In genomic region chr16:67541391-67542263, GRCh38 we compare ENCODE assay signal across 11 cellular contexts. TPM values are rescaled to one million over a fixed set of nuclear protein-coding genes. Genes with fewer than 3 reads are reported as not detected.
A peak's percentile ranks its signal among the peaks of the same experiment; 100 is the strongest.
DNase-seq lines count a peak whose midpoint lies in the region; ATAC-seq, FAIRE-seq and TF ChIP-seq lines count a peak whose summit lies in the region.
"Had no signal": no experiment of that assay in that cellular context is flagged by ENCODE, and none has a peak within 500 bp of the region (broad histone marks: within the 10 kb centered on the region; RNA-seq: fewer than 3 reads in every experiment).

No MANE protein-coding gene starts in this region.

- H4K20me1 ChIP-seq in BLaER1 treated with 17β-estradiol and CSF1 and Interleukin-3, amounts not matched to agents 10 nM and 100 nM, result peaks cover 45 to 100% (median 91%) of the 10 kb centered on the region in 11 experiments
- peaks cover 75% of the 10 kb centered on the region for H4K20me1 ChIP-seq in IMR-90 (ENCODE audit: insufficient read depth, low read length)
- H4K20me1 ChIP-seq in astrocyte (ENCODE audit: insufficient read depth, low read length), result peaks cover 97% of the 10 kb centered on the region

- TF ChIP-seq POLR2A in IMR-90 (IDR thresholded peaks at IDR 0.05; ENCODE audit: low read depth, low read length), result no peak

- WGBS in IMR-90 (ENCODE audit: extremely low coverage in 2 of 2, insufficient read length in 1 of 2), 2 experiments, result 80% methylated on average over 1 of the region's 14 CpGs; no CpG with 5 or more reads in 1 of the 2 experiments

- BruUV-seq in IMR-90 (replicated peaks; lab: Mats Ljungman, UMichigan), result TSS peak; percentile 56

- CTCF ChIA-PET in IMR-90 (lab: Yijun Ruan, JAX), result interaction anchor here (1.0 kb wide), 1 partner anchor 20 kb away, joined by 3 read pairs; no protein-coding TSS in a partner anchor
- CTCF ChIA-PET in activated CD4-positive, alpha-beta memory T cell treated with anti-CD3 and anti-CD28 coated beads for 36 hours (lab: Charles Lee), result interaction anchor here (0.6 to 2.2 kb wide), 4 partner anchors 20 to 127 kb away, joined by 3 to 12 read pairs (median 4); partner anchors contain the start of gene ATP6V0D1

- no peak for ATAC-seq in IMR-90 (ENCODE audit: low read depth)
- no peak for ATAC-seq in lower lobe of right lung
- no peak for ATAC-seq in HG03439 (IDR thresholded peaks at IDR 0.05; ENCODE audit: unreplicated experiment)
- ATAC-seq in HG03460 (IDR thresholded peaks at IDR 0.05; ENCODE audit: unreplicated experiment), result no peak

- POLR2A ChIA-PET in IMR-90 (lab: Charles Lee; ENCODE audit: unreplicated experiment), result no interaction called here
- POLR2A ChIA-PET in activated CD4-positive, alpha-beta memory T cell treated with anti-CD3 and anti-CD28 coated beads for 36 hours (lab: Charles Lee), result interaction anchor here (0.6 kb wide), 1 partner anchor 60 kb away, joined by 3 read pairs; no protein-coding TSS in a partner anchor

- H3K9me3 Mint-ChIP-seq in astrocyte (ENCODE audit: unreplicated experiment), result peaks cover 1% of the 10 kb centered on the region
- H3K9me3 Mint-ChIP-seq in activated CD4-positive, alpha-beta memory T cell treated with anti-CD3 and anti-CD28 coated beads for 36 hours, result no peaks in the 10 kb centered on the region
- H3K9me3 Mint-ChIP-seq: activated naive CD8-positive, alpha-beta T cell treated with anti-CD3 and anti-CD28 coated beads, Interleukin-2, amount 50 U/mL, for 24 hours had no signal

- H2BK20ac ChIP-seq in IMR-90 (ENCODE audit: low read depth, low read length), result no peak overlapping the region

- no peak overlapping the region for H3K14ac ChIP-seq in IMR-90 (replicated peaks; ENCODE audit: low read depth, low read length)

- H2AFZ ChIP-seq in IMR-90 (replicated peaks; ENCODE audit: low read length, poor library complexity), result peak overlapping the region; percentile 46
- no peak overlapping the region for H2AFZ ChIP-seq in astrocyte (ENCODE audit: low read depth, low read length)

- no peak overlapping the region for H3K4ac ChIP-seq in IMR-90 (ENCODE audit: low read depth, low read length)

- no peak overlapping the region for H2BK5ac ChIP-seq in IMR-90 (ENCODE audit: low read depth, low read length, poor library complexity, severe bottlenecking)

- H3K9me1 ChIP-seq in IMR-90 (ENCODE audit: insufficient read depth, low read length), result peaks cover 19% of the 10 kb centered on the region

- H2BK15ac ChIP-seq in IMR-90 (ENCODE audit: low read depth, low read length), result no peak overlapping the region

- no peak overlapping the region for H3K18ac ChIP-seq in IMR-90 (ENCODE audit: low read depth, low read length)

- H4K5ac ChIP-seq in IMR-90 (ENCODE audit: low read depth, low read length), result no peak overlapping the region

- H2BK120ac ChIP-seq in IMR-90 (ENCODE audit: low read depth, low read length), result no peak overlapping the region

- no peak overlapping the region for H3K56ac ChIP-seq in IMR-90 (ENCODE audit: extremely low read depth, insufficient read depth, low read length)

- no peaks in the 10 kb centered on the region for H3K9me3 ChIP-seq in BLaER1 treated with 17β-estradiol and CSF1 and Interleukin-3, amounts not matched to agents 10 nM and 100 nM (replicated peaks in 1 of 11)
- H3K9me3 ChIP-seq in IMR-90 (ENCODE audit: control insufficient read depth, insufficient read depth, low read length) (no peaks in the 10 kb centered on the region), astrocyte (ENCODE audit: insufficient read depth, low read depth, low read length) (no peaks in the 10 kb centered on the region), lower lobe of right lung (no peaks in the 10 kb centered on the region)

- no peak for TF ChIP-seq CTCF in IMR-90 (conservative IDR thresholded peaks at IDR 0.05; ENCODE audit: low read depth, low read length)
- TF ChIP-seq CTCF in astrocyte (IDR thresholded peaks at IDR 0.05; ENCODE audit: insufficient read depth, low read depth, low read length), result no peak
- TF ChIP-seq CTCF in lower lobe of right lung (IDR thresholded peaks at IDR 0.05), result no peak

- H3K79me2 ChIP-seq in astrocyte (ENCODE audit: insufficient read depth, low read length), result peaks cover 46% of the 10 kb centered on the region

- dilution Hi-C loops in IMR-90 (cut with HindIII; ENCODE audit: low sequenced_read_pairs, unreplicated experiment), result no loop called here

- peak overlapping the region; percentile 38 to 97 (median 52) for H3K4me2 ChIP-seq in BLaER1 treated with 17β-estradiol and CSF1 and Interleukin-3, amounts not matched to agents 10 nM and 100 nM
- H3K4me2 ChIP-seq in IMR-90 (ENCODE audit: low read depth, low read length) (no peak overlapping the region), astrocyte (ENCODE audit: low read length) (no peak overlapping the region)

- H3K79me1 ChIP-seq in IMR-90 (ENCODE audit: low read depth in 1 of 2, low read length in 2 of 2), result peaks cover 17 to 67% of the 10 kb centered on the region in 2 experiments; a peak in 3 of 4 replicates

- no peak for FAIRE-seq in astrocyte (lab: Jason Lieb, UNC)

- in situ Hi-C loops in IMR-90 (cut with MboI; ENCODE audit: low sequenced_read_pairs), result loop anchor here (25.0 kb wide), 1 partner anchor 396 kb away; the partner anchor contains the start of genes CTRL, LCAT and PSMB10

- no peaks in the 10 kb centered on the region for H3K27me3 Mint-ChIP-seq in astrocyte (ENCODE audit: low read depth, unreplicated experiment)
- H3K27me3 Mint-ChIP-seq in activated CD4-positive, alpha-beta memory T cell treated with anti-CD3 and anti-CD28 coated beads for 36 hours, result no peaks in the 10 kb centered on the region

- H2AK5ac ChIP-seq in IMR-90 (ENCODE audit: low read depth, low read length), result no peak overlapping the region

- peaks cover 86 to 96% (median 93%) of the 10 kb centered on the region in 10 experiments for H3K4me1 ChIP-seq in BLaER1 treated with 17β-estradiol and CSF1 and Interleukin-3, amounts not matched to agents 10 nM and 100 nM
- peaks cover 12% of the 10 kb centered on the region for H3K4me1 ChIP-seq in IMR-90 (ENCODE audit: control insufficient read depth, insufficient read depth, low read length)
- H3K4me1 ChIP-seq in astrocyte (ENCODE audit: insufficient read depth, low read length), result peaks cover 32% of the 10 kb centered on the region
- H3K4me1 ChIP-seq in lower lobe of right lung, result peaks cover 88% of the 10 kb centered on the region

- H3K27ac ChIP-seq in BLaER1 treated with 17β-estradiol and CSF1 and Interleukin-3, amounts not matched to agents 10 nM and 100 nM, result peak overlapping the region in 5 of 11 experiments; percentile 1 to 33 (median 10); a peak in 1 of 22 replicates
- no peak overlapping the region for H3K27ac ChIP-seq in IMR-90 (ENCODE audit: insufficient read depth, low read length)
- H3K27ac ChIP-seq in astrocyte (ENCODE audit: low read depth, low read length), result no peak overlapping the region
- H3K27ac ChIP-seq in lower lobe of right lung, result peak overlapping the region; percentile 11

- peaks cover 18% of the 10 kb centered on the region for H3K36me3 Mint-ChIP-seq in astrocyte (ENCODE audit: low read depth, unreplicated experiment)
- H3K36me3 Mint-ChIP-seq in activated CD4-positive, alpha-beta memory T cell treated with anti-CD3 and anti-CD28 coated beads for 36 hours, result peaks cover 7% of the 10 kb centered on the region

- H3K9ac ChIP-seq in BLaER1 treated with 17β-estradiol and CSF1 and Interleukin-3, amounts not matched to agents 10 nM and 100 nM, result peak overlapping the region in 4 of 11 experiments; percentile 6 to 37 (median 16); a peak in 3 of 22 replicates
- H3K9ac ChIP-seq in IMR-90 (ENCODE audit: low read depth, low read length) (no peak overlapping the region), astrocyte (ENCODE audit: low read length) (no peak overlapping the region)

- H3K27me3 ChIP-seq in BLaER1 treated with 17β-estradiol and CSF1 and Interleukin-3, amounts not matched to agents 10 nM and 100 nM, result no peaks in the 10 kb centered on the region
- H3K27me3 ChIP-seq in IMR-90 (ENCODE audit: control insufficient read depth, insufficient read depth, low read length), result no peaks in the 10 kb centered on the region
- H3K27me3 ChIP-seq in astrocyte (ENCODE audit: insufficient read depth, low read length), result no peaks in the 10 kb centered on the region
- H3K27me3 ChIP-seq in lower lobe of right lung (ENCODE audit: low read depth), result no peaks in the 10 kb centered on the region

- DNase-seq in IMR-90 (peak; percentile 37), astrocyte (ENCODE audit: low read depth) (no peak), lower lobe of right lung (no peak), NCI-H1048 (lab: John Stamatoyannopoulos, UW) (no peak)
- DNase-seq in activated CD4-positive, alpha-beta memory T cell treated with anti-CD3 and anti-CD28 coated beads for 36 hours, result no peak

- TF ChIP-seq RAD21 in IMR-90 (IDR thresholded peaks at IDR 0.05; ENCODE audit: low read length), result no peak

- H3K27ac Mint-ChIP-seq in astrocyte (ENCODE audit: unreplicated experiment), result peak overlapping the region; percentile 47
- no peak overlapping the region for H3K27ac Mint-ChIP-seq in activated CD4-positive, alpha-beta memory T cell treated with anti-CD3 and anti-CD28 coated beads for 36 hours

- peak overlapping the region in 1 of 10 experiments; percentile 12; a peak in 3 of 20 replicates for H3K4me3 ChIP-seq in BLaER1 treated with 17β-estradiol and CSF1 and Interleukin-3, amounts not matched to agents 10 nM and 100 nM
- H3K4me3 ChIP-seq in IMR-90 (ENCODE audit: insufficient read depth, low read depth, low read length) (no peak overlapping the region), astrocyte (ENCODE audit: insufficient read depth, low read depth, low read length) (no peak overlapping the region), lower lobe of right lung (no peak overlapping the region)

- peak overlapping the region; percentile 57 for H3K4me3 Mint-ChIP-seq in astrocyte (ENCODE audit: unreplicated experiment)
- H3K4me3 Mint-ChIP-seq in activated CD4-positive, alpha-beta memory T cell treated with anti-CD3 and anti-CD28 coated beads for 36 hours, result no peak overlapping the region
- H3K4me3 Mint-ChIP-seq: activated naive CD8-positive, alpha-beta T cell treated with anti-CD3 and anti-CD28 coated beads, Interleukin-2, amount 50 U/mL, for 24 hours had no signal

- H2AK9ac ChIP-seq in IMR-90 (replicated peaks; ENCODE audit: low read depth, low read length, poor library complexity), result peak overlapping the region; percentile 70

- H4K91ac ChIP-seq in IMR-90 (ENCODE audit: insufficient read depth, low read depth, low read length), result no peak overlapping the region

- H3K4me1 Mint-ChIP-seq in astrocyte (ENCODE audit: low read depth, unreplicated experiment), result peaks cover 24% of the 10 kb centered on the region
- peaks cover 24% of the 10 kb centered on the region for H3K4me1 Mint-ChIP-seq in activated CD4-positive, alpha-beta memory T cell treated with anti-CD3 and anti-CD28 coated beads for 36 hours (ENCODE audit: low read depth)

- intact Hi-C loops in IMR-90 (cut with micrococcal nuclease) (no loop called here), lower lobe of right lung (cut with DNase I) (no loop called here)
- intact Hi-C loops in activated CD4-positive, alpha-beta memory T cell treated with anti-CD3 and anti-CD28 coated beads for 36 hours (cut with micrococcal nuclease), result no loop called here

- H4K8ac ChIP-seq in IMR-90 (ENCODE audit: low read depth in 2 of 2, low read length in 2 of 2), result no peak overlapping the region

- H3K36me3 ChIP-seq in BLaER1 treated with 17β-estradiol and CSF1 and Interleukin-3, amounts not matched to agents 10 nM and 100 nM, result peaks cover 50 to 84% (median 70%) of the 10 kb centered on the region in 11 experiments
- H3K36me3 ChIP-seq in IMR-90 (ENCODE audit: control insufficient read depth, insufficient read depth, low read length) (peaks cover 72% of the 10 kb centered on the region), astrocyte (ENCODE audit: insufficient read depth, low read length) (peaks cover 16% of the 10 kb centered on the region), lower lobe of right lung (peaks cover 82% of the 10 kb centered on the region)

- H3K23ac ChIP-seq in IMR-90 (ENCODE audit: low read depth, low read length), result no peak overlapping the region

RNA-seq across cellular contexts. Expression of gene RIPOR1, which starts 13.0 kb away (rescaled TPM):
- total RNA-seq in IMR-90 (2012; rRNA removed), result 9.5 and 15.8 TPM in 2 replicates
- 33.0 and 41.3 TPM in 2 replicates for polyA plus RNA-seq in IMR-90 (2012; rRNA removed)
- 26.4 and 33.2 TPM in 2 replicates for polyA plus RNA-seq in IMR-90 (2012; cell fraction: cytosol; rRNA removed)
- 96.6 and 172 TPM in 2 replicates for polyA plus RNA-seq in IMR-90 (2012; cell fraction: nucleus; rRNA removed; ENCODE audit: low replicate concordance)
- 94.5 and 116 TPM in 2 replicates for total RNA-seq in astrocyte
- 112 TPM for total RNA-seq in lower lobe of right lung
- 10 to 100 TPM; 33.4 to 37.9 TPM for total RNA-seq in activated CD4-positive, alpha-beta memory T cell treated with anti-CD3 and anti-CD28 coated beads for 36 hours

RNA-seq across cellular contexts. Expression of gene CTCF, which starts 20.7 kb away (rescaled TPM):
- total RNA-seq in IMR-90 (2012; rRNA removed) (22.8 and 26.4 TPM in 2 replicates), astrocyte (25.5 and 26.8 TPM in 2 replicates), lower lobe of right lung (36.2 TPM)
- 16.1 and 16.7 TPM in 2 replicates for polyA plus RNA-seq in IMR-90 (2012; rRNA removed)
- polyA plus RNA-seq in IMR-90 (2012; cell fraction: cytosol; rRNA removed), result 5.6 and 8.3 TPM in 2 replicates
- polyA plus RNA-seq in IMR-90 (2012; cell fraction: nucleus; rRNA removed; ENCODE audit: low replicate concordance), result 5.5 and 15.8 TPM in 2 replicates
- total RNA-seq in activated CD4-positive, alpha-beta memory T cell treated with anti-CD3 and anti-CD28 coated beads for 36 hours, result 10 to 100 TPM; 48.9 to 51.5 TPM

RNA-seq across cellular contexts. Expression of gene AGRP, which starts 58.3 kb away (rescaled TPM):
- total RNA-seq in IMR-90 (2012; rRNA removed) (not detected in 2 replicates), astrocyte (not detected in 2 replicates), lower lobe of right lung (8.5 TPM)
- not detected in 2 replicates for polyA plus RNA-seq in IMR-90 (2012; rRNA removed)
- polyA plus RNA-seq in IMR-90 (2012; cell fraction: cytosol; rRNA removed), result not detected in 2 replicates
- not detected in 2 replicates for polyA plus RNA-seq in IMR-90 (2012; cell fraction: nucleus; rRNA removed; ENCODE audit: low replicate concordance)
- total RNA-seq in activated CD4-positive, alpha-beta memory T cell treated with anti-CD3 and anti-CD28 coated beads for 36 hours, result not detected
- total RNA-seq: glomerular endothelial cell, urinary bladder had no signal
- polyA plus RNA-seq: urinary bladder had no signal

Comparison
In these comparisons a context has a peak if more than half of its experiments do, and no peak if none do; other contexts are left out.
1. H3K4me2 ChIP-seq: peak in BLaER1 treated with 17β-estradiol and CSF1 and Interleukin-3, amounts not matched to agents 10 nM and 100 nM (11 of 11); none in IMR-90 (single experiment) and astrocyte (single experiment).